20 cellular contexts compared by ENCODE assay signal in the genomic region with DNA sequence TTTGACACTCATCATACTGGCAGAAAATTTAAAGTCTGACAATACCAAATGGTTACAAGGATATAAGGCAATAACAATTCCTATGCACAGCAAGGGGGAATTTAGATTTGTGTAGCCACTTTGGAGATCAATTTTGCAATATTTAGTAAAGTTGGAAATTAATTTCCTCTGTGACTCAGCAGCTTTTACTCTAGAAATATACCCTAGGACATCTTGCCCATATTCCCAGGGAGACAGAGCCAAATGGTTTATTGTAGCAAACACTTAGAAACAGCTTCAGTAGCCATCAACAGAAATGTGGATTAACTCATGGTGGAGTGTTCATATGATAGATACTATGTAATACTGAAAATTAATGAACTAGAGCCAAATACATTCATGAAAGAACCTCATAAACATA.
DNase-seq lines count a peak whose midpoint lies in the region; ATAC-seq and TF ChIP-seq lines count a peak whose summit lies in the region.
"Had no signal": no experiment of that assay in that cellular context is flagged by ENCODE, and none has a peak within 500 bp of the region (broad histone marks: within the 10 kb centered on the region; RNA-seq: fewer than 3 reads in every experiment).

No MANE protein-coding gene starts in this region.

- DNase-seq in NB4 (ENCODE audit: low read depth) (peak; percentile 4), mammary epithelial cell (no peak), fibroblast of pulmonary artery (ENCODE audit: low read depth) (peak; percentile 32), stromal cell of bone marrow (ENCODE audit: low read depth) (peak; percentile 31), DMS79 treated with DMSO at 0.1 percent for 48 hours (lab: John Stamatoyannopoulos, UW) (no peak), DMS 273 (lab: John Stamatoyannopoulos, UW; ENCODE audit: unreplicated experiment) (no peak), upper lobe of left lung (no peak)
- DNase-seq: DMS 273 treated with DMSO at 0.1 percent for 48 hours, GDM1, H7, HFFc6, NCI-H1048, NCI-H1436, NCI-H1930, NCI-H2171, NCI-H748 treated with DMSO at 0.1 percent for 48 hours, PC-3, RPMI8226, SIG-M5 had no signal

- H3K9me3 ChIP-seq in mammary epithelial cell (replicated peaks; ENCODE audit: insufficient read depth, low read length) (peaks cover 5% of the 10 kb centered on the region), upper lobe of left lung (peaks cover 0 to 5% (median 0%) of the 10 kb centered on the region in 4 donors)

- no peak for TF ChIP-seq POLR2A in NB4 (IDR thresholded peaks at IDR 0.05; ENCODE audit: extremely low read depth, insufficient read length)
- no peak for TF ChIP-seq POLR2A in upper lobe of left lung (IDR thresholded peaks at IDR 0.05)

- intact Hi-C loops in mammary epithelial cell (cut with micrococcal nuclease) = no loop called here

- no peak for TF ChIP-seq EP300 in upper lobe of left lung (IDR thresholded peaks at IDR 0.05)

- in situ Hi-C loops in mammary epithelial cell (cut with MboI; ENCODE audit: low sequenced_read_pairs in 2 of 2) = no loop called here

- H3K79me2 ChIP-seq in mammary epithelial cell (ENCODE audit: insufficient read depth, low read length) = no peaks in the 10 kb centered on the region

- no peak overlapping the region for H3K4me2 ChIP-seq in mammary epithelial cell (ENCODE audit: insufficient read depth, low read depth, low read length)

- no peak overlapping the region for H3K9ac ChIP-seq in mammary epithelial cell (ENCODE audit: insufficient read depth, low read length)

- CTCF ChIA-PET in mammary epithelial cell (lab: Charles Lee; ENCODE audit: low non-redundant PET) = no interaction called here

- TF ChIP-seq CTCF in NB4 (IDR thresholded peaks at IDR 0.05; ENCODE audit: low read depth, low read length) = no peak
- no peak for TF ChIP-seq CTCF in mammary epithelial cell (conservative IDR thresholded peaks at IDR 0.05 in 1 of 2, IDR thresholded peaks at IDR 0.05 in 1 of 2; ENCODE audit: extremely low read depth in 1 of 2, insufficient read depth in 1 of 2, low read depth in 1 of 2, low read length in 2 of 2)
- no peak for TF ChIP-seq CTCF in fibroblast of pulmonary artery (IDR thresholded peaks at IDR 0.05; ENCODE audit: low read length, missing control alignments)
- TF ChIP-seq CTCF in upper lobe of left lung (IDR thresholded peaks at IDR 0.05) = no peak

- dilution Hi-C loops in mammary epithelial cell (cut with HindIII; ENCODE audit: low sequenced_read_pairs) = no loop called here

- peaks cover 2% of the 10 kb centered on the region for H3K36me3 ChIP-seq in mammary epithelial cell (ENCODE audit: insufficient read depth, low read length)
- no peaks in the 10 kb centered on the region for H3K36me3 ChIP-seq in upper lobe of left lung

- H2AFZ ChIP-seq in mammary epithelial cell (ENCODE audit: low read depth, low read length) = no peak overlapping the region

- H3K4me3 ChIP-seq in NB4 (ENCODE audit: low read depth, low read length) (no peak overlapping the region), mammary epithelial cell (replicated peaks in 1 of 3; ENCODE audit: insufficient read depth in 1 of 3, low read depth in 2 of 3, low read length in 3 of 3) (no peak overlapping the region), fibroblast of pulmonary artery (replicated peaks; ENCODE audit: low read depth, low read length) (no peak overlapping the region), upper lobe of left lung (no peak overlapping the region)

- H3K27ac ChIP-seq in mammary epithelial cell (ENCODE audit: insufficient read depth, low read depth, low read length) = peak overlapping the region; percentile 23
- H3K27ac ChIP-seq in upper lobe of left lung = no peak overlapping the region

- no peaks in the 10 kb centered on the region for H3K27me3 ChIP-seq in mammary epithelial cell (ENCODE audit: insufficient read depth, low read length)
- no peaks in the 10 kb centered on the region for H3K27me3 ChIP-seq in upper lobe of left lung

- no TSS peak for BruUV-seq in mammary epithelial cell (replicated peaks; lab: Mats Ljungman, UMichigan)

- ATAC-seq in upper lobe of left lung (ENCODE audit: low FRiP score in 2 of 2) = no peak
- ATAC-seq: PC-3, SK-N-SH treated with all-trans-retinoic acid at 6 μM for 48 hours had no signal

- H4K20me1 ChIP-seq in mammary epithelial cell (ENCODE audit: insufficient read depth, low read length) = no peaks in the 10 kb centered on the region

- peaks cover 12% of the 10 kb centered on the region for H3K4me1 ChIP-seq in mammary epithelial cell (ENCODE audit: insufficient read depth, low read length)
- H3K4me1 ChIP-seq in upper lobe of left lung = no peaks in the 10 kb centered on the region

Comparison
In these comparisons a context has a peak if more than half of its experiments do, and no peak if none do; other contexts are left out.
1. DNase-seq: peak in NB4 (single experiment), fibroblast of pulmonary artery (single experiment) and stromal cell of bone marrow (single experiment); none in mammary epithelial cell (single experiment), DMS79 treated with DMSO at 0.1 percent for 48 hours (single experiment), DMS 273 (single experiment) and upper lobe of left lung (0 of 2).